2 cellular contexts compared by ENCODE assay signal in genomic region chr7:120189623-120190022, GRCh38.
TF ChIP-seq lines count a peak whose summit lies in the region.

No MANE protein-coding gene starts in this region.

TF ChIP-seq in GM23338, 12 proteins besides CTCF, POLR2A, EP300 and RAD21:
- no peak for TF ChIP-seq ZNF462 (CRISPR knock-in tag; IDR thresholded peaks at IDR 0.05)
- TF ChIP-seq ZNF114 (CRISPR knock-in tag; IDR thresholded peaks at IDR 0.05): no peak
- no peak for TF ChIP-seq CREB1 (CRISPR knock-in tag; IDR thresholded peaks at IDR 0.05; ENCODE audit: low read depth)
- TF ChIP-seq JUNB (IDR thresholded peaks at IDR 0.05; ENCODE audit: unreplicated experiment): no peak
- no peak for TF ChIP-seq ZNF331 (CRISPR knock-in tag; IDR thresholded peaks at IDR 0.05; ENCODE audit: low read depth)

TF ChIP-seq in H1, 55 proteins besides CTCF, POLR2A, EP300 and RAD21:
- no peak for TF ChIP-seq SUZ12 (IDR thresholded peaks at IDR 0.05; ENCODE audit: low read length)
